1 cellular context compared by ENCODE assay signal in genomic region chr9:90995516-90995915, GRCh38.
TF ChIP-seq lines count a peak whose summit lies in the region.

No MANE protein-coding gene starts in this region.

TF ChIP-seq in GM23338, 12 proteins besides CTCF, POLR2A, EP300 and RAD21 (continued from another document):
- no peak for TF ChIP-seq ZNF462 (CRISPR knock-in tag; IDR thresholded peaks at IDR 0.05)
- TF ChIP-seq EZH2 (IDR thresholded peaks at IDR 0.05; ENCODE audit: low read depth, unreplicated experiment) = no peak
- no peak for TF ChIP-seq ZNF114 (CRISPR knock-in tag; IDR thresholded peaks at IDR 0.05)
- TF ChIP-seq JUNB (IDR thresholded peaks at IDR 0.05; ENCODE audit: unreplicated experiment) = no peak
- no peak for TF ChIP-seq REST (IDR thresholded peaks at IDR 0.05; ENCODE audit: unreplicated experiment)
- no peak for TF ChIP-seq ZNF331 (CRISPR knock-in tag; IDR thresholded peaks at IDR 0.05; ENCODE audit: low read depth)
